ENCODE assay signal across 20 cellular contexts in genomic region chr1:118923319-118923718, GRCh38.
DNase-seq lines count a peak whose midpoint lies in the region; ATAC-seq and TF ChIP-seq lines count a peak whose summit lies in the region.
"Had no signal": no experiment of that assay in that cellular context is flagged by ENCODE, and none has a peak within 500 bp of the region (broad histone marks: within the 10 kb centered on the region; RNA-seq: fewer than 3 reads in every experiment).

No MANE protein-coding gene starts in this region.

- no peaks in the 10 kb centered on the region for H3K9me3 ChIP-seq in right lobe of liver
- H3K9me3 ChIP-seq: BE2C; BLaER1 treated with 17β-estradiol and CSF1 and Interleukin-3, amounts not matched to agents 10 nM and 100 nM had no signal

- no peaks in the 10 kb centered on the region for H3K36me3 ChIP-seq in right lobe of liver
- H3K36me3 ChIP-seq: BE2C; BLaER1 treated with 17β-estradiol and CSF1 and Interleukin-3, amounts not matched to agents 10 nM and 100 nM had no signal

- WGBS in right lobe of liver (ENCODE audit: insufficient coverage, low coverage, low lambda C conversion rate, missing lambda C conversion rate), result 49% methylated on average over 4 of the region's 4 CpGs

- peak; percentile 49 for ATAC-seq in left lobe of liver
- ATAC-seq in right lobe of liver, result peak in 3 of 4 donors; percentile 31 to 49 (median 34)
- ATAC-seq in left ventricle myocardium superior, result no peak
- no peak for ATAC-seq in omental fat pad (ENCODE audit: low FRiP score)
- ATAC-seq: GM12878, GM23338, HCT116 had no signal

- no peak overlapping the region for H3K4me3 ChIP-seq in right lobe of liver
- H3K4me3 ChIP-seq: BLaER1 treated with 17β-estradiol and CSF1 and Interleukin-3, amounts not matched to agents 10 nM and 100 nM; GM12878; GM23338 had no signal

- TF ChIP-seq CTCF in right lobe of liver (IDR thresholded peaks at IDR 0.05) (no peak), omental fat pad (IDR thresholded peaks at IDR 0.05) (no peak)

- H3K27ac Mint-ChIP-seq in activated T-cell treated with anti-CD3 and anti-CD28 coated beads, Interleukin-2, amount 50 U/mL, for 24 hours, result no peak overlapping the region
- H3K27ac Mint-ChIP-seq: CD4-positive, alpha-beta T cell; CD8-positive, alpha-beta memory T cell; GM23338; H9 had no signal

- H3K9me3 Mint-ChIP-seq in activated T-cell treated with anti-CD3 and anti-CD28 coated beads, Interleukin-2, amount 50 U/mL, for 24 hours, result no peaks in the 10 kb centered on the region
- H3K9me3 Mint-ChIP-seq: GM23338, H9 had no signal

- no peaks in the 10 kb centered on the region for H3K4me1 ChIP-seq in right lobe of liver
- H3K4me1 ChIP-seq: BE2C had no signal

- H3K36me3 Mint-ChIP-seq in activated T-cell treated with anti-CD3 and anti-CD28 coated beads, Interleukin-2, amount 50 U/mL, for 24 hours (ENCODE audit: low read depth), result no peaks in the 10 kb centered on the region
- H3K36me3 Mint-ChIP-seq: CD14-positive monocyte; CD8-positive, alpha-beta memory T cell had no signal

- H3K27me3 ChIP-seq in right lobe of liver, result no peaks in the 10 kb centered on the region
- H3K27me3 ChIP-seq: BE2C; BLaER1 treated with 17β-estradiol and CSF1 and Interleukin-3, amounts not matched to agents 10 nM and 100 nM had no signal

- H3K4me3 Mint-ChIP-seq in activated T-cell treated with anti-CD3 and anti-CD28 coated beads, Interleukin-2, amount 50 U/mL, for 24 hours, result no peak overlapping the region
- H3K4me3 Mint-ChIP-seq: CD14-positive monocyte; CD4-positive, alpha-beta T cell; CD8-positive, alpha-beta memory T cell; GM23338; H9 had no signal

- H3K27me3 Mint-ChIP-seq in activated T-cell treated with anti-CD3 and anti-CD28 coated beads, Interleukin-2, amount 50 U/mL, for 24 hours, result no peaks in the 10 kb centered on the region

- DNase-seq in Ammon's horn (ENCODE audit: low spot score) (peak; percentile 20), left lobe of liver (ENCODE audit: low spot score) (no peak), right lobe of liver (no peak), left ventricle myocardium superior (no peak), omental fat pad (ENCODE audit: low spot score) (no peak)
- DNase-seq in activated T-cell treated with anti-CD3 and anti-CD28 coated beads, Interleukin-2, amount 50 U/mL, for 24 hours, result no peak
- DNase-seq: BE2C; CD4-positive, alpha-beta T cell; CD8-positive, alpha-beta memory T cell; DMS 273 treated with DMSO at 0.1 percent for 48 hours; DMS79; EL; GDM1; H9 had no signal

- H3K4me1 Mint-ChIP-seq in activated T-cell treated with anti-CD3 and anti-CD28 coated beads, Interleukin-2, amount 50 U/mL, for 24 hours (ENCODE audit: low read depth), result no peaks in the 10 kb centered on the region
- H3K4me1 Mint-ChIP-seq: CD14-positive monocyte; CD8-positive, alpha-beta memory T cell had no signal

- no peak overlapping the region for H3K27ac ChIP-seq in right lobe of liver
- H3K27ac ChIP-seq: 22Rv1; BLaER1 treated with 17β-estradiol and CSF1 and Interleukin-3, amounts not matched to agents 10 nM and 100 nM had no signal

- no peak for TF ChIP-seq POLR2A in right lobe of liver (IDR thresholded peaks at IDR 0.05)

- intact Hi-C loops in right lobe of liver (cut with DNase I), result no loop called here
- intact Hi-C loops in left ventricle myocardium superior (cut with micrococcal nuclease), result no loop called here

Comparison
In these comparisons a context has a peak if more than half of its experiments do, and no peak if none do; other contexts are left out.
1. ATAC-seq: peak in left lobe of liver (single experiment) and right lobe of liver (3 of 4); none in left ventricle myocardium superior (single experiment) and omental fat pad (single experiment).